8 cellular contexts compared by ENCODE assay signal in the genomic region with DNA sequence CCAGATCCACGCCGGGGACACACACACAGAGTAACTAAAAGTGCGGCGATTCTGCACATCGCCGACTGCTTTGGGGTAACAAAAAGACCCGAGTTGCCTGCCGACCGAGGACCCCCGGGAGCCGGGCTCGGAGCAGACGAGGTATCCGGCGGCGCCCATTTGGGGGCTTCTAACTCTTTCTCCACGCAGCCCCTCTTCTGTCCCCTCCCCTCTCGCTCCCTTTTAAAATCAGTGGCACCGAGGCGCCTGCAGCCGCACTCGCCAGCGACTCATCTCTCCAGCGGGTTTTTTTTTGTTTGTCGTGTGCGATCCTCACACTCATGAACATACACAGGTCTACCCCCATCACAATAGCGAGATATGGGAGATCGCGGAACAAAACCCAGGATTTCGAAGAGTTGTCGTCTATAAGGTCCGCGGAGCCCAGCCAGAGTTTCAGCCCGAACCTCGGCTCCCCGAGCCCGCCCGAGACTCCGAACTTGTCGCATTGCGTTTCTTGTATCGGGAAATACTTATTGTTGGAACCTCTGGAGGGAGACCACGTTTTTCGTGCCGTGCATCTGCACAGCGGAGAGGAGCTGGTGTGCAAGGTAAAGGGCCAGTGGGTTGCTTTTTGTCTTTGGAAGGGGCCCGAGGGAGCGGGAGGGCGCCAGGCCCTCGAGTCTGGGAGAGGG. TPM values are rescaled to one million over a fixed set of nuclear protein-coding genes. Genes with fewer than 3 reads are reported as not detected.
DNase-seq lines count a peak whose midpoint lies in the region; ATAC-seq and TF ChIP-seq lines count a peak whose summit lies in the region.

No MANE protein-coding gene starts in this region.

- H3K36me3 Mint-ChIP-seq in T-helper 1 cell treated with Interleukin-12 subunit alpha and Interleukin-12 subunit beta and Interleukin-4 antibody, amounts not matched to agents 30 μg/mL and 1 μg/mL, for 36 hours (ENCODE audit: low read depth): peaks cover 25% of the 10 kb centered on the region

- peaks cover 20% of the 10 kb centered on the region for H3K27me3 Mint-ChIP-seq in T-helper 1 cell treated with Interleukin-12 subunit alpha and Interleukin-12 subunit beta and Interleukin-4 antibody, amounts not matched to agents 30 μg/mL and 1 μg/mL, for 36 hours (ENCODE audit: low read depth)
- peaks cover 16% of the 10 kb centered on the region for H3K27me3 Mint-ChIP-seq in stimulated activated naive CD8-positive, alpha-beta T cell treated with anti-CD3 and anti-CD28 coated beads, Interleukin-15, amount 100 ng/mL, for 72 hours

- H3K9me3 Mint-ChIP-seq in T-helper 1 cell treated with Interleukin-12 subunit alpha and Interleukin-12 subunit beta and Interleukin-4 antibody, amounts not matched to agents 30 μg/mL and 1 μg/mL, for 36 hours: no peaks in the 10 kb centered on the region
- H3K9me3 Mint-ChIP-seq in stimulated activated naive CD8-positive, alpha-beta T cell treated with anti-CD3 and anti-CD28 coated beads, Interleukin-15, amount 100 ng/mL, for 72 hours: no peaks in the 10 kb centered on the region

- in situ Hi-C loops in HAP-1 (cut with MboI; ENCODE audit: low sequenced_read_pairs): no loop called here

- H3K4me1 Mint-ChIP-seq in T-helper 1 cell treated with Interleukin-12 subunit alpha and Interleukin-12 subunit beta and Interleukin-4 antibody, amounts not matched to agents 30 μg/mL and 1 μg/mL, for 36 hours (ENCODE audit: low read depth): peaks cover 64% of the 10 kb centered on the region
- H3K4me1 Mint-ChIP-seq in stimulated activated naive CD8-positive, alpha-beta T cell treated with anti-CD3 and anti-CD28 coated beads, Interleukin-15, amount 100 ng/mL, for 72 hours: peaks cover 56% of the 10 kb centered on the region

- peak overlapping the region; percentile 93 for H3K27ac Mint-ChIP-seq in T-helper 1 cell treated with Interleukin-12 subunit alpha and Interleukin-12 subunit beta and Interleukin-4 antibody, amounts not matched to agents 30 μg/mL and 1 μg/mL, for 36 hours
- peak overlapping the region; percentile 72 to 88 for H3K27ac Mint-ChIP-seq in stimulated activated naive CD8-positive, alpha-beta T cell treated with anti-CD3 and anti-CD28 coated beads, Interleukin-15, amount 100 ng/mL, for 72 hours

- ATAC-seq in lower lobe of right lung (peak in 1 of 2 donors; percentile 2), GM21529 (IDR thresholded peaks at IDR 0.05; ENCODE audit: unreplicated experiment) (no peak)
- ATAC-seq in stimulated activated naive CD8-positive, alpha-beta T cell treated with anti-CD3 and anti-CD28 coated beads, Interleukin-15, amount 100 ng/mL, for 72 hours: peak; percentile 14

- intact Hi-C loops in lower lobe of right lung (cut with DNase I): no loop called here

- DNase-seq in AG08396 (ENCODE audit: low spot score): peak; percentile 34
- no peak for DNase-seq in HAP-1 (ENCODE audit: low spot score in 2 of 2)
- DNase-seq in cerebellum (ENCODE audit: low spot score): peak; percentile 28
- DNase-seq in lower lobe of right lung: no peak
- DNase-seq in stimulated activated naive CD8-positive, alpha-beta T cell treated with anti-CD3 and anti-CD28 coated beads, Interleukin-15, amount 100 ng/mL, for 72 hours: peak in 1 of 2 donors; percentile 34
- DNase-seq in RKO (ENCODE audit: low spot score): no peak

- H3K27me3 ChIP-seq in HAP-1 (ENCODE audit: low read depth) (no peaks in the 10 kb centered on the region), lower lobe of right lung (ENCODE audit: low read depth) (peaks cover 5% of the 10 kb centered on the region)

- H3K4me3 ChIP-seq in HAP-1 (peak overlapping the region; percentile 60), lower lobe of right lung (peak overlapping the region; percentile 88)

- TF ChIP-seq CTCF in lower lobe of right lung (IDR thresholded peaks at IDR 0.05): no peak

- peaks cover 8% of the 10 kb centered on the region for H3K4me1 ChIP-seq in HAP-1
- peaks cover 39% of the 10 kb centered on the region for H3K4me1 ChIP-seq in lower lobe of right lung

- peak overlapping the region; percentile 95 for H3K27ac ChIP-seq in lower lobe of right lung

- no peaks in the 10 kb centered on the region for H3K36me3 ChIP-seq in HAP-1 (replicated peaks)
- H3K36me3 ChIP-seq in lower lobe of right lung: peaks cover under 1% of the 10 kb centered on the region

- H3K9me3 ChIP-seq in HAP-1: no peaks in the 10 kb centered on the region
- no peaks in the 10 kb centered on the region for H3K9me3 ChIP-seq in lower lobe of right lung

- H3K4me3 Mint-ChIP-seq in T-helper 1 cell treated with Interleukin-12 subunit alpha and Interleukin-12 subunit beta and Interleukin-4 antibody, amounts not matched to agents 30 μg/mL and 1 μg/mL, for 36 hours: peak overlapping the region; percentile 96
- peak overlapping the region; percentile 92 to 100 for H3K4me3 Mint-ChIP-seq in stimulated activated naive CD8-positive, alpha-beta T cell treated with anti-CD3 and anti-CD28 coated beads, Interleukin-15, amount 100 ng/mL, for 72 hours

RNA-seq across cellular contexts. Expression of a gene that starts 1.4 kb away (rescaled TPM):
- total RNA-seq in cerebellum (146 TPM), lower lobe of right lung (35.1 TPM)

Comparison
In these comparisons a context has a peak if more than half of its experiments do, and no peak if none do; other contexts are left out.
1. DNase-seq: peak in AG08396 (single experiment) and cerebellum (single experiment); none in HAP-1 (0 of 2), lower lobe of right lung (single experiment) and RKO (single experiment).